15 cellular contexts compared by ENCODE assay signal in the genomic region with DNA sequence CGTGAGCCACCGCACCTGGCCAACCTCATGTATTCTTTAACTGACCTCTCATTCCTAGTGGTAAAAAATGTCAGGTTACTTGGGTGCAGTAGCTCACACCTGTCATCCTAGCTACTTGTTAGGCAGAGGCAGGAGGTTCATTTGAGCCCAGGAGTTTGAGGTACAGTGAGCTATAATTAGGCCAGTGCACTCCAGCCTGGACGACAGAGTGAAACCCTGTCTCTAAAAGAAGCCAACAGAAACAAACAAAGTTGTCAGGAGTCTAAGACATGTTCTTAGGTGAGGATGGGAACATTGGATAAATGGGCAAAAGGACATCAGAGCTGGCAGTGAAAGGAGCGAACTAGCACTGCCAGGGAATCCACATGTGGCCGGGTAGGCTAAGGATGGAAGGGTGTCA. TPM values are rescaled to one million over a fixed set of nuclear protein-coding genes. Genes with fewer than 3 reads are reported as not detected.
A peak's percentile ranks its signal among the peaks of the same experiment; 100 is the strongest.
DNase-seq lines count a peak whose midpoint lies in the region; ATAC-seq, FAIRE-seq and TF ChIP-seq lines count a peak whose summit lies in the region.
"Had no signal": no experiment of that assay in that cellular context is flagged by ENCODE, and none has a peak within 500 bp of the region (broad histone marks: within the 10 kb centered on the region; RNA-seq: fewer than 3 reads in every experiment).

No MANE protein-coding gene starts in this region.

- peaks cover 5% of the 10 kb centered on the region for H3K4me1 Mint-ChIP-seq in central memory CD8-positive, alpha-beta T cell
- no peaks in the 10 kb centered on the region for H3K4me1 Mint-ChIP-seq in Calu3 (ENCODE audit: low read depth, unreplicated experiment)
- H3K4me1 Mint-ChIP-seq: CD14-positive monocyte had no signal

- 60 to 66% (median 63%) methylated on average over 5 of the region's 5 CpGs for WGBS in heart left ventricle, 4 donors

- no peak overlapping the region for H3K9ac ChIP-seq in skeletal muscle tissue (ENCODE audit: low read depth in 1 of 3, low read length in 3 of 3)
- H3K9ac ChIP-seq in kidney (ENCODE audit: low read length in 2 of 2), result no peak overlapping the region

- peak overlapping the region; percentile 8 to 85 (median 73) for H3K27ac ChIP-seq in heart left ventricle
- peak overlapping the region; percentile 59 to 80 for H3K27ac ChIP-seq in right atrium auricular region
- H3K27ac ChIP-seq in skeletal muscle tissue (ENCODE audit: low read depth, low read length), result peak overlapping the region; percentile 68
- no peak overlapping the region for H3K27ac ChIP-seq in kidney (ENCODE audit: low read depth in 2 of 2, low read length in 2 of 2)
- H3K27ac ChIP-seq: A549 had no signal

- H3K4me3 ChIP-seq in heart left ventricle (no peak overlapping the region), right atrium auricular region (no peak overlapping the region), skeletal muscle tissue (ENCODE audit: low read length in 3 of 3) (no peak overlapping the region), kidney (ENCODE audit: low read length in 2 of 2) (no peak overlapping the region)
- H3K4me3 ChIP-seq: A549 had no signal

- no TSS peak for BruUV-seq in Calu3 (replicated peaks; lab: Mats Ljungman, UMichigan)

- H3K36me3 ChIP-seq in heart left ventricle (peaks cover 4 to 100% (median 99%) of the 10 kb centered on the region in 9 donors), right atrium auricular region (peaks cover 87% of the 10 kb centered on the region), skeletal muscle tissue (ENCODE audit: control insufficient read depth in 3 of 3, insufficient read depth in 3 of 3, low read length in 3 of 3) (peaks cover 79 to 83% (median 80%) of the 10 kb centered on the region in 3 donors), kidney (ENCODE audit: control insufficient read depth in 1 of 2, insufficient read depth in 2 of 2, low read length in 2 of 2) (peaks cover 77 to 80% of the 10 kb centered on the region in 2 donors)

- ATAC-seq in central memory CD8-positive, alpha-beta T cell (replicated peaks; ENCODE audit: extremely low read depth, poor library complexity, severe bottlenecking), result no peak
- peak; percentile 75 to 87 (median 80) for ATAC-seq in heart left ventricle
- ATAC-seq: A549; CD8-positive, alpha-beta T cell; HCT116 had no signal

- H3K36me3 Mint-ChIP-seq in central memory CD8-positive, alpha-beta T cell (ENCODE audit: insufficient read depth), result peaks cover 93% of the 10 kb centered on the region
- H3K36me3 Mint-ChIP-seq in Calu3 (ENCODE audit: insufficient read depth, unreplicated experiment), result peaks cover 46% of the 10 kb centered on the region

- H3K4me3 Mint-ChIP-seq in central memory CD8-positive, alpha-beta T cell, result no peak overlapping the region
- no peak overlapping the region for H3K4me3 Mint-ChIP-seq in Calu3 (ENCODE audit: low read depth, unreplicated experiment)
- H3K4me3 Mint-ChIP-seq: CD14-positive monocyte; CD8-positive, alpha-beta T cell had no signal

- no peaks in the 10 kb centered on the region for H3K27me3 Mint-ChIP-seq in central memory CD8-positive, alpha-beta T cell
- no peaks in the 10 kb centered on the region for H3K27me3 Mint-ChIP-seq in Calu3 (ENCODE audit: unreplicated experiment)

- H3K27ac Mint-ChIP-seq in central memory CD8-positive, alpha-beta T cell (ENCODE audit: low read depth), result peak overlapping the region; percentile 38
- H3K27ac Mint-ChIP-seq in Calu3 (ENCODE audit: unreplicated experiment), result no peak overlapping the region
- H3K27ac Mint-ChIP-seq: CD8-positive, alpha-beta T cell had no signal

- CTCF ChIA-PET in Calu3 (lab: Charles Lee), result no interaction called here

- no peak for TF ChIP-seq POLR2A in heart left ventricle (IDR thresholded peaks at IDR 0.05)

- intact Hi-C loops in heart left ventricle (cut with DNase I), result loop anchor here in 3 of 10 donors (2.0 to 5.0 kb wide), 4 partner anchors 17 to 69 kb away; partner anchors contain the start of gene MYBPC3 (in 1 of the 3)
- intact Hi-C loops in kidney (cut with DNase I), result no loop called here
- intact Hi-C loops in Calu3 (cut with micrococcal nuclease; ENCODE audit: unreplicated experiment), result no loop called here

- H3K9me3 Mint-ChIP-seq in central memory CD8-positive, alpha-beta T cell, result no peaks in the 10 kb centered on the region
- H3K9me3 Mint-ChIP-seq in Calu3 (ENCODE audit: low read depth, unreplicated experiment), result no peaks in the 10 kb centered on the region
- H3K9me3 Mint-ChIP-seq: CD8-positive, alpha-beta T cell had no signal

- no peak for DNase-seq in central memory CD8-positive, alpha-beta T cell (ENCODE audit: low spot score in 2 of 2)
- DNase-seq in heart left ventricle (peak in 2 of 5 donors; percentile 46 to 49), right atrium auricular region (ENCODE audit: low spot score) (no peak), kidney (no peak), Calu3 (no peak), NCI-H2196 (lab: John Stamatoyannopoulos, UW; ENCODE audit: unreplicated experiment) (no peak)
- DNase-seq: CD8-positive, alpha-beta T cell; COR-L47; DND-41; GDM1; IMR-90 had no signal

- H3K9me3 ChIP-seq in heart left ventricle, result no peaks in the 10 kb centered on the region
- no peaks in the 10 kb centered on the region for H3K9me3 ChIP-seq in right atrium auricular region
- no peaks in the 10 kb centered on the region for H3K9me3 ChIP-seq in skeletal muscle tissue (ENCODE audit: control insufficient read depth in 3 of 3, low read length in 3 of 3)
- H3K9me3 ChIP-seq in kidney (ENCODE audit: control insufficient read depth in 1 of 2, low read length in 2 of 2), result no peaks in the 10 kb centered on the region
- H3K9me3 ChIP-seq: A549 had no signal

- H3K4me1 ChIP-seq in heart left ventricle, result peaks cover 0 to 39% (median 5%) of the 10 kb centered on the region in 12 donors
- peaks cover 0 to 28% of the 10 kb centered on the region in 2 donors for H3K4me1 ChIP-seq in right atrium auricular region
- peaks cover 8 to 18% (median 16%) of the 10 kb centered on the region in 3 donors for H3K4me1 ChIP-seq in skeletal muscle tissue (ENCODE audit: control insufficient read depth in 3 of 3, insufficient read depth in 3 of 3, low read length in 3 of 3)
- no peaks in the 10 kb centered on the region for H3K4me1 ChIP-seq in kidney (ENCODE audit: control insufficient read depth in 1 of 2, insufficient read depth in 1 of 2, low read depth in 1 of 2, low read length in 2 of 2)
- H3K4me1 ChIP-seq: A549 had no signal

- no peak for TF ChIP-seq CTCF in heart left ventricle (IDR thresholded peaks at IDR 0.05)
- no peak for TF ChIP-seq CTCF in right atrium auricular region (IDR thresholded peaks at IDR 0.05)
- TF ChIP-seq CTCF in kidney (IDR thresholded peaks at IDR 0.05; ENCODE audit: borderline replicate concordance, extremely low read depth, insufficient read depth), result no peak
- no peak for TF ChIP-seq CTCF in Calu3 (IDR thresholded peaks at IDR 0.05; ENCODE audit: unreplicated experiment)

- FAIRE-seq in kidney (lab: Jason Lieb, UNC), result no peak
- FAIRE-seq: A549 had no signal

- H3K27me3 ChIP-seq in heart left ventricle (no peaks in the 10 kb centered on the region), right atrium auricular region (no peaks in the 10 kb centered on the region), skeletal muscle tissue (ENCODE audit: control insufficient read depth in 3 of 3, insufficient read depth in 3 of 3, low read length in 3 of 3) (no peaks in the 10 kb centered on the region)

RNA-seq across cellular contexts. Expression of gene MADD, which starts 18.1 kb away (rescaled TPM):
- total RNA-seq in heart left ventricle (10 to 100 TPM; 30.1 to 60.6 (median 42.0) TPM), right atrium auricular region (10 to 100 TPM; 28.2 to 49.8 TPM), skeletal muscle tissue (15.7 TPM), kidney (39.2 TPM), Calu3 (2022) (42.9 and 45.7 TPM in 2 replicates)
- polyA plus RNA-seq in heart left ventricle (10 to 100 TPM; 22.6 to 37.5 TPM), kidney (ENCODE audit: insufficient read depth, low read depth, low replicate concordance) (19.0 TPM)

RNA-seq across cellular contexts. Expression of gene NR1H3, which starts 30.3 kb away (rescaled TPM):
- total RNA-seq in heart left ventricle, result 10 to 100 TPM in 5 of 9 donors, 1 to 10 TPM in 4; 3.9 to 38.5 (median 11.9) TPM
- polyA plus RNA-seq in heart left ventricle, result 10 to 100 TPM; 11.4 to 17.5 TPM
- 10 to 100 TPM; 15.9 to 23.2 TPM for total RNA-seq in right atrium auricular region
- total RNA-seq in skeletal muscle tissue, result 23.5 TPM
- total RNA-seq in kidney, result 27.9 TPM
- 73.8 TPM for polyA plus RNA-seq in kidney (ENCODE audit: insufficient read depth, low read depth, low replicate concordance)
- total RNA-seq in Calu3 (2022), result 11.4 and 14.2 TPM in 2 replicates

RNA-seq across cellular contexts. Expression of gene ACP2, which starts 39.5 kb away (rescaled TPM):
- total RNA-seq in heart left ventricle (10 to 100 TPM; 18.0 to 60.4 (median 26.6) TPM), right atrium auricular region (10 to 100 TPM; 45.2 to 59.4 TPM), skeletal muscle tissue (11.5 TPM), kidney (45.1 TPM), Calu3 (2022) (23.5 and 30.6 TPM in 2 replicates)
- polyA plus RNA-seq in heart left ventricle (10 to 100 TPM; 25.3 to 44.7 TPM), kidney (ENCODE audit: insufficient read depth, low read depth, low replicate concordance) (72.7 TPM)

Comparison
In these comparisons a context has a peak if more than half of its experiments do, and no peak if none do; other contexts are left out.
1. H3K27ac ChIP-seq: peak in heart left ventricle (12 of 12), right atrium auricular region (2 of 2) and skeletal muscle tissue (single experiment); none in kidney (0 of 2).